Comparison of ENCODE assay signal across 21 cellular contexts in the genomic region with DNA sequence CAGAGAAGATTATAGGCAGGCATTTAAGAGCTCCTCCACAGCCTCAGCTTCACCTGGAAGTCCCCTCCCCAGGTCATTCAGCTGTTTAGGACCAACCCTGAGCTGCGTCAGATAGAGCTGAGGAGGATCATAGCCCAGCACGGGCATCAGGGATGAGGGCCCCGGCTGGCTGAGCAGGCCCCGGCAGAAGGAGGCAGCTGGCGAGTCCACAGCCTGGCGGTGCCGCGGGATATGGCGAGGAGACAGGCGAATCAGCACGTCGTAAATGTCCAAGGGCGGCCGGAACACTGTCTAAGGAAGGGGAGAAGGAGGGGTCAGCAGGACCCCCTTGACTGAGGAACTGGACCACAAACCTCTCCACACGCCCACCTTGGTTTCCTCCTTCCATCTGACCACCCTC. TPM values are rescaled to one million over a fixed set of nuclear protein-coding genes. Genes with fewer than 3 reads are reported as not detected.
DNase-seq lines count a peak whose midpoint lies in the region; ATAC-seq and TF ChIP-seq lines count a peak whose summit lies in the region.
"Had no signal": no experiment of that assay in that cellular context is flagged by ENCODE, and none has a peak within 500 bp of the region (broad histone marks: within the 10 kb centered on the region; RNA-seq: fewer than 3 reads in every experiment).

No MANE protein-coding gene starts in this region.

- H3K27ac ChIP-seq in heart left ventricle (no peak overlapping the region), RWPE2 (ENCODE audit: poor library complexity, severe bottlenecking) (peak overlapping the region; percentile 60)
- H3K27ac ChIP-seq: 22Rv1, BLaER1 had no signal

- POLR2A ChIA-PET in activated CD4-positive, alpha-beta T cell treated with anti-CD3 and anti-CD28 coated beads for 36 hours (lab: Charles Lee): interaction anchor here (3.0 kb wide), 1 partner anchor 11 kb away, joined by 8 read pairs; the partner anchor contains the start of gene NOL6
- POLR2A ChIA-PET in activated CD4-positive, alpha-beta T cell treated with anti-CD3 and anti-CD28 coated beads, Interleukin-2, amount 10 ng/mL, durations not matched to agents 7 days and 5 days (lab: Charles Lee): no interaction called here

- H3K36me3 ChIP-seq in heart left ventricle (peaks cover 4 to 77% (median 67%) of the 10 kb centered on the region in 9 donors), RWPE2 (ENCODE audit: low read depth) (peaks cover 70% of the 10 kb centered on the region)

- no peaks in the 10 kb centered on the region for H3K9me3 ChIP-seq in heart left ventricle
- no peaks in the 10 kb centered on the region for H3K9me3 ChIP-seq in RWPE2 (ENCODE audit: severe bottlenecking)
- H3K9me3 ChIP-seq: BLaER1 had no signal

- H3K4me1 ChIP-seq in heart left ventricle (no peaks in the 10 kb centered on the region), RWPE2 (ENCODE audit: insufficient read depth, poor library complexity, severe bottlenecking) (peaks cover 27% of the 10 kb centered on the region)
- H3K4me1 ChIP-seq: BLaER1 had no signal

- H3K27me3 Mint-ChIP-seq in activated CD4-positive, alpha-beta T cell treated with anti-CD3 and anti-CD28 coated beads for 36 hours: no peaks in the 10 kb centered on the region
- no peaks in the 10 kb centered on the region for H3K27me3 Mint-ChIP-seq in activated CD4-positive, alpha-beta T cell treated with anti-CD3 and anti-CD28 coated beads, Interleukin-2, amount 10 ng/mL, durations not matched to agents 7 days and 5 days
- H3K27me3 Mint-ChIP-seq: CD4-positive, alpha-beta memory T cell; IgD-negative memory B cell had no signal

- H3K4me3 Mint-ChIP-seq in activated CD4-positive, alpha-beta T cell treated with anti-CD3 and anti-CD28 coated beads for 36 hours: no peak overlapping the region
- no peak overlapping the region for H3K4me3 Mint-ChIP-seq in activated CD4-positive, alpha-beta T cell treated with anti-CD3 and anti-CD28 coated beads, Interleukin-2, amount 10 ng/mL, durations not matched to agents 7 days and 5 days
- H3K4me3 Mint-ChIP-seq in stimulated activated effector memory CD8-positive, alpha-beta T cell treated with anti-CD3 and anti-CD28 coated beads, Interleukin-12 subunit alpha, Interleukin-12 subunit beta, amount 100 ng/mL, for 72 hours: no peak overlapping the region
- H3K4me3 Mint-ChIP-seq: CD14-positive monocyte; CD4-positive, alpha-beta memory T cell; H9; IgD-negative memory B cell had no signal

- H3K9me3 Mint-ChIP-seq in activated CD4-positive, alpha-beta T cell treated with anti-CD3 and anti-CD28 coated beads for 36 hours (ENCODE audit: low read depth): no peaks in the 10 kb centered on the region
- no peaks in the 10 kb centered on the region for H3K9me3 Mint-ChIP-seq in activated CD4-positive, alpha-beta T cell treated with anti-CD3 and anti-CD28 coated beads, Interleukin-2, amount 10 ng/mL, durations not matched to agents 7 days and 5 days
- no peaks in the 10 kb centered on the region for H3K9me3 Mint-ChIP-seq in stimulated activated effector memory CD8-positive, alpha-beta T cell treated with anti-CD3 and anti-CD28 coated beads, Interleukin-12 subunit alpha, Interleukin-12 subunit beta, amount 100 ng/mL, for 72 hours
- H3K9me3 Mint-ChIP-seq: CD4-positive, alpha-beta memory T cell; H9; IgD-negative memory B cell had no signal

- H3K4me3 ChIP-seq in heart left ventricle: no peak overlapping the region
- H3K4me3 ChIP-seq in RWPE2 (ENCODE audit: severe bottlenecking): no peak overlapping the region
- H3K4me3 ChIP-seq: BLaER1, GM12878 had no signal

- intact Hi-C loops in activated CD4-positive, alpha-beta T cell treated with anti-CD3 and anti-CD28 coated beads for 36 hours (cut with DNase I, micrococcal nuclease): no loop called here
- intact Hi-C loops in Right ventricle myocardium superior (cut with DNase I) (loop anchor here (10.0 kb wide), 2 partner anchors 88 to 178 kb away; no protein-coding TSS in a partner anchor), heart left ventricle (cut with DNase I) (loop anchor here in 4 of 10 donors (5.0 to 10.0 kb wide), 5 partner anchors 46 to 178 kb away; no protein-coding TSS in a partner anchor)

- WGBS in heart left ventricle, 4 donors: 92 to 95% (median 94%) methylated on average over 13 to 15 of the region's 15 CpGs

- H3K27me3 ChIP-seq in heart left ventricle: no peaks in the 10 kb centered on the region
- no peaks in the 10 kb centered on the region for H3K27me3 ChIP-seq in RWPE2 (ENCODE audit: insufficient read depth, poor library complexity, severe bottlenecking)
- H3K27me3 ChIP-seq: BLaER1 had no signal

- TF ChIP-seq CTCF in heart left ventricle (IDR thresholded peaks at IDR 0.05) (no peak), RWPE2 (IDR thresholded peaks at IDR 0.05; ENCODE audit: poor library complexity, severe bottlenecking) (no peak)

- ATAC-seq in activated CD4-positive, alpha-beta T cell treated with anti-CD3 and anti-CD28 coated beads for 36 hours: no peak
- no peak for ATAC-seq in Right ventricle myocardium superior (ENCODE audit: poor library complexity)
- no peak for ATAC-seq in heart left ventricle
- ATAC-seq in RWPE2 (ENCODE audit: low read depth): no peak
- ATAC-seq in stimulated activated effector memory CD8-positive, alpha-beta T cell treated with anti-CD3 and anti-CD28 coated beads, Interleukin-12 subunit alpha, Interleukin-12 subunit beta, amount 100 ng/mL, for 72 hours: no peak
- no peak for ATAC-seq in HG03135 (IDR thresholded peaks at IDR 0.05; ENCODE audit: unreplicated experiment)
- ATAC-seq: GM12878, HepG2 had no signal

- no peak for TF ChIP-seq POLR2A in heart left ventricle (IDR thresholded peaks at IDR 0.05)

- peak overlapping the region; percentile 43 for H3K27ac Mint-ChIP-seq in activated CD4-positive, alpha-beta T cell treated with anti-CD3 and anti-CD28 coated beads for 36 hours
- H3K27ac Mint-ChIP-seq in activated CD4-positive, alpha-beta T cell treated with anti-CD3 and anti-CD28 coated beads, Interleukin-2, amount 10 ng/mL, durations not matched to agents 7 days and 5 days: no peak overlapping the region
- H3K27ac Mint-ChIP-seq in stimulated activated effector memory CD8-positive, alpha-beta T cell treated with anti-CD3 and anti-CD28 coated beads, Interleukin-12 subunit alpha, Interleukin-12 subunit beta, amount 100 ng/mL, for 72 hours: peak overlapping the region; percentile 32
- H3K27ac Mint-ChIP-seq: H9, IgD-negative memory B cell had no signal

- H3K4me1 Mint-ChIP-seq in activated CD4-positive, alpha-beta T cell treated with anti-CD3 and anti-CD28 coated beads for 36 hours: peaks cover 19% of the 10 kb centered on the region
- H3K4me1 Mint-ChIP-seq in activated CD4-positive, alpha-beta T cell treated with anti-CD3 and anti-CD28 coated beads, Interleukin-2, amount 10 ng/mL, durations not matched to agents 7 days and 5 days: peaks cover 16% of the 10 kb centered on the region
- peaks cover 17% of the 10 kb centered on the region for H3K4me1 Mint-ChIP-seq in stimulated activated effector memory CD8-positive, alpha-beta T cell treated with anti-CD3 and anti-CD28 coated beads, Interleukin-12 subunit alpha, Interleukin-12 subunit beta, amount 100 ng/mL, for 72 hours
- H3K4me1 Mint-ChIP-seq: CD14-positive monocyte had no signal

- peaks cover 43% of the 10 kb centered on the region for H3K36me3 Mint-ChIP-seq in activated CD4-positive, alpha-beta T cell treated with anti-CD3 and anti-CD28 coated beads for 36 hours (ENCODE audit: low read depth)
- peaks cover 49% of the 10 kb centered on the region for H3K36me3 Mint-ChIP-seq in activated CD4-positive, alpha-beta T cell treated with anti-CD3 and anti-CD28 coated beads, Interleukin-2, amount 10 ng/mL, durations not matched to agents 7 days and 5 days (ENCODE audit: low read depth)
- peaks cover 74% of the 10 kb centered on the region for H3K36me3 Mint-ChIP-seq in stimulated activated effector memory CD8-positive, alpha-beta T cell treated with anti-CD3 and anti-CD28 coated beads, Interleukin-12 subunit alpha, Interleukin-12 subunit beta, amount 100 ng/mL, for 72 hours

- CTCF ChIA-PET in activated CD4-positive, alpha-beta T cell treated with anti-CD3 and anti-CD28 coated beads for 36 hours (lab: Charles Lee): interaction anchor here (2.5 to 3.0 kb wide), 2 partner anchors 11 to 176 kb away, joined by 8 to 19 read pairs; no protein-coding TSS in a partner anchor
- CTCF ChIA-PET in activated CD4-positive, alpha-beta T cell treated with anti-CD3 and anti-CD28 coated beads, Interleukin-2, amount 10 ng/mL, durations not matched to agents 7 days and 5 days (lab: Charles Lee): interaction anchor here (0.7 to 8.2 kb wide), 6 partner anchors 10 to 243 kb away, joined by 3 to 103 read pairs (median 7); partner anchors contain the start of gene NOL6

- DNase-seq in activated CD4-positive, alpha-beta T cell treated with anti-CD3 and anti-CD28 coated beads for 36 hours: no peak
- no peak for DNase-seq in activated CD4-positive, alpha-beta T cell treated with anti-CD3 and anti-CD28 coated beads, Interleukin-2, amount 10 ng/mL, durations not matched to agents 7 days and 5 days
- DNase-seq in Right ventricle myocardium superior (peak; percentile 25), heart left ventricle (no peak), RWPE2 (ENCODE audit: low spot score) (no peak), SKM-1 (lab: John Stamatoyannopoulos, UW; ENCODE audit: unreplicated experiment) (no peak)
- DNase-seq in stimulated activated effector memory CD8-positive, alpha-beta T cell treated with anti-CD3 and anti-CD28 coated beads, Interleukin-12 subunit alpha, Interleukin-12 subunit beta, amount 100 ng/mL, for 72 hours (ENCODE audit: low spot score in 2 of 2): no peak
- DNase-seq: DMS 273 treated with DMSO at 0.1 percent for 48 hours, DMS53, DND-41, EL, H9 had no signal

RNA-seq across cellular contexts. Expression of gene NOL6, which starts 10.6 kb away (rescaled TPM):
- 10 to 100 TPM; 39.0 to 39.4 TPM for total RNA-seq in activated CD4-positive, alpha-beta T cell treated with anti-CD3 and anti-CD28 coated beads for 36 hours
- total RNA-seq in activated CD4-positive, alpha-beta T cell treated with anti-CD3 and anti-CD28 coated beads, Interleukin-2, amount 10 ng/mL, durations not matched to agents 7 days and 5 days: 10 to 100 TPM; 36.2 to 37.7 TPM
- 13.0 TPM for total RNA-seq in Right ventricle myocardium superior
- total RNA-seq in heart left ventricle: 10 to 100 TPM; 11.2 to 22.1 (median 14.9) TPM
- 10 to 100 TPM; 13.6 to 28.2 TPM for polyA plus RNA-seq in heart left ventricle

RNA-seq across cellular contexts. Expression of gene AQP3, which starts 15.8 kb away (rescaled TPM):
- total RNA-seq in activated CD4-positive, alpha-beta T cell treated with anti-CD3 and anti-CD28 coated beads for 36 hours: 10 to 100 TPM in 1 of 2 experiments, 1 to 10 TPM in 1; 8.5 to 11.3 TPM
- 100 to 1,000 TPM; 190 to 194 TPM for total RNA-seq in activated CD4-positive, alpha-beta T cell treated with anti-CD3 and anti-CD28 coated beads, Interleukin-2, amount 10 ng/mL, durations not matched to agents 7 days and 5 days
- total RNA-seq in Right ventricle myocardium superior (16.3 TPM), heart left ventricle (100 to 1,000 TPM in 1 of 9 donors, 10 to 100 TPM in 6, 1 to 10 TPM in 2; 6.0 to 116 (median 13.3) TPM)
- polyA plus RNA-seq in heart left ventricle: 10 to 100 TPM in 1 of 2 donors, 1 to 10 TPM in 1; 7.5 to 27.1 TPM
- total RNA-seq: G401 had no signal
